In the genomic region with DNA sequence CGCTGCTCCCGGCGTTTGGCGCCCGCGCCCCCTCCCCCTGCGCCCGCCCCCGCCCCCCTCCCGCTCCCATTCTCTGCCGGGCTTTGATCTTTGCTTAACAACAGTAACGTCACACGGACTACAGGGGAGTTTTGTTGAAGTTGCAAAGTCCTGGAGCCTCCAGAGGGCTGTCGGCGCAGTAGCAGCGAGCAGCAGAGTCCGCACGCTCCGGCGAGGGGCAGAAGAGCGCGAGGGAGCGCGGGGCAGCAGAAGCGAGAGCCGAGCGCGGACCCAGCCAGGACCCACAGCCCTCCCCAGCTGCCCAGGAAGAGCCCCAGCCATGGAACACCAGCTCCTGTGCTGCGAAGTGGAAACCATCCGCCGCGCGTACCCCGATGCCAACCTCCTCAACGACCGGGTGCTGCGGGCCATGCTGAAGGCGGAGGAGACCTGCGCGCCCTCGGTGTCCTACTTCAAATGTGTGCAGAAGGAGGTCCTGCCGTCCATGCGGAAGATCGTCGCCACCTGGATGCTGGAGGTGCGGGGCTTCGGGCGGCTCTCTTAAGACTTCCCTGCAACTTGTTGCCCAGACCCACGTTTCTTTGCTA, we compare ENCODE assay signal across 8 cellular contexts. TPM values are rescaled to one million over a fixed set of nuclear protein-coding genes. Genes with fewer than 3 reads are reported as not detected.
A peak's percentile ranks its signal among the peaks of the same experiment; 100 is the strongest.
DNase-seq lines count a peak whose midpoint lies in the region; ATAC-seq and TF ChIP-seq lines count a peak whose summit lies in the region.

A gene (plus strand): TSS at position 162 of the 587 bp plus-strand sequence. CDS start 158 bp downstream, at position 320.

- H3K27ac ChIP-seq in vagina, result peak within 1 kb of the TSS; percentile 85

- H3K36me3 ChIP-seq in neuron (ENCODE audit: insufficient read depth, low read length) (peaks cover 14% of the 10 kb centered on the region), vagina (no peaks in the 10 kb centered on the region)

- H3K27me3 Mint-ChIP-seq in glutamatergic neuron (ENCODE audit: unreplicated experiment), result peaks cover 12% of the 10 kb centered on the region

- H3K9me3 ChIP-seq in neuron (ENCODE audit: low read length), result no peaks in the 10 kb centered on the region
- H3K9me3 ChIP-seq in vagina, result no peaks in the 10 kb centered on the region

- POLR2A ChIA-PET in AG04449 (lab: Yijun Ruan, JAX), result interaction anchor here (0.7 to 9.5 kb wide), 6 partner anchors 16 to 348 kb away, joined by 3 to 98 read pairs (median 8); no protein-coding TSS in a partner anchor

- H3K9me3 Mint-ChIP-seq in glutamatergic neuron (ENCODE audit: unreplicated experiment), result peaks cover 6% of the 10 kb centered on the region

- H3K4me3 ChIP-seq in AG04449 (ENCODE audit: low read depth, low read length) (peak within 1 kb of the TSS; percentile 99), neuron (ENCODE audit: low read length) (peak within 1 kb of the TSS; percentile 59), vagina (peak within 1 kb of the TSS; percentile 66 to 77)

- H3K4me1 ChIP-seq in neuron (ENCODE audit: insufficient read depth, low read length), result peaks cover 45% of the 10 kb centered on the region
- H3K4me1 ChIP-seq in vagina, result peaks cover 80% of the 10 kb centered on the region

- no peak within 1 kb of the TSS for H2AFZ ChIP-seq in neuron (ENCODE audit: low read depth, low read length)

- H3K27ac Mint-ChIP-seq in glutamatergic neuron (ENCODE audit: unreplicated experiment), result no peak within 1 kb of the TSS

- TF ChIP-seq CTCF in AG04449 (IDR thresholded peaks at IDR 0.05; ENCODE audit: insufficient read depth, low read length, missing control alignments) (peak; percentile 50), glutamatergic neuron (IDR thresholded peaks at IDR 0.05; ENCODE audit: partially characterized antibody, unreplicated experiment) (no peak), vagina (IDR thresholded peaks at IDR 0.05) (no peak)

- H3K27me3 ChIP-seq in neuron (ENCODE audit: insufficient read depth, low read length) (no peaks in the 10 kb centered on the region), vagina (no peaks in the 10 kb centered on the region)

- H3K36me3 Mint-ChIP-seq in glutamatergic neuron (ENCODE audit: unreplicated experiment), result no peaks in the 10 kb centered on the region

- ATAC-seq in GM19043 (IDR thresholded peaks at IDR 0.05; ENCODE audit: low read depth, unreplicated experiment), result peak; percentile 41

- CTCF ChIA-PET in AG04449 (lab: Yijun Ruan, JAX), result interaction anchor here (0.9 to 6.3 kb wide), 5 partner anchors 343 to 540 kb away, joined by 3 to 168 read pairs (median 25); no protein-coding TSS in a partner anchor

- intact Hi-C loops in vagina (cut with DNase I), result loop anchor here (5.0 kb wide), 1 partner anchor 344 kb away; no protein-coding TSS in a partner anchor

- H3K4me3 Mint-ChIP-seq in glutamatergic neuron (ENCODE audit: unreplicated experiment), result peak within 1 kb of the TSS; percentile 81

- peaks cover 5% of the 10 kb centered on the region for H3K4me1 Mint-ChIP-seq in glutamatergic neuron (ENCODE audit: low read depth, unreplicated experiment)

- DNase-seq in AG04449 (ENCODE audit: low read depth, low spot score) (peak; percentile 55), NOMO-1 treated with DMSO at 0.1 percent for 48 hours (lab: John Stamatoyannopoulos, UW; ENCODE audit: unreplicated experiment) (peak; percentile 49), glutamatergic neuron (peak; percentile 74), vagina (ENCODE audit: extremely low spot score in 2 of 2) (no peak), NCI-H2081 treated with DMSO at 0.1 percent for 48 hours (lab: John Stamatoyannopoulos, UW) (no peak)
- DNase-seq in activated naive CD4-positive, alpha-beta T cell treated with anti-CD3 and anti-CD28 coated beads, Interleukin-2, amount 50 U/mL, for 16 hours, result peak; percentile 56

- TF ChIP-seq POLR2A in vagina (IDR thresholded peaks at IDR 0.05), result peak in 1 of 2 donors; percentile 29

RNA-seq across cellular contexts. Expression of the gene that starts here (rescaled TPM):
- total RNA-seq in glutamatergic neuron (ENCODE audit: unreplicated experiment), result 36.1 TPM
- total RNA-seq in vagina, result 112 TPM

Comparison
In these comparisons a context has a peak if more than half of its experiments do, and no peak if none do; other contexts are left out.
1. DNase-seq: peak in AG04449 (single experiment), NOMO-1 treated with DMSO at 0.1 percent for 48 hours (single experiment), activated naive CD4-positive, alpha-beta T cell treated with anti-CD3 and anti-CD28 coated beads, Interleukin-2, amount 50 U/mL, for 16 hours (single experiment) and glutamatergic neuron (single experiment); none in vagina (0 of 2) and NCI-H2081 treated with DMSO at 0.1 percent for 48 hours (single experiment).
2. Peak in every context shown above with its lines, with median percentiles within 50 percentile points of each other: H3K4me3 ChIP-seq.